In genomic region chr2:46276652-46277051, GRCh38 we compare ENCODE assay signal across 11 cellular contexts. TPM values are rescaled to one million over a fixed set of nuclear protein-coding genes. Genes with fewer than 3 reads are reported as not detected.
A peak's percentile ranks its signal among the peaks of the same experiment; 100 is the strongest.
DNase-seq lines count a peak whose midpoint lies in the region; ATAC-seq, FAIRE-seq and TF ChIP-seq lines count a peak whose summit lies in the region.
"Had no signal": no experiment of that assay in that cellular context is flagged by ENCODE, and none has a peak within 500 bp of the region (broad histone marks: within the 10 kb centered on the region; RNA-seq: fewer than 3 reads in every experiment).

No MANE protein-coding gene starts in this region.

- CTCF ChIA-PET in A549 (lab: Yijun Ruan, JAX) = interaction anchor here (0.9 to 1.9 kb wide), 10 partner anchors 9 to 265 kb away, joined by 3 to 7 read pairs (median 6); no protein-coding TSS in a partner anchor
- CTCF ChIA-PET in GM12878 (lab: Yijun Ruan, JAX) = interaction anchor here (1.1 to 2.7 kb wide), 3 partner anchors 18 to 198 kb away, joined by 3 to 8 read pairs (median 3); no protein-coding TSS in a partner anchor

- TF ChIP-seq EP300 in A549 (IDR thresholded peaks at IDR 0.05) (no peak), GM12878 (IDR thresholded peaks at IDR 0.05; ENCODE audit: borderline replicate concordance in 1 of 2, control insufficient read depth in 1 of 2, low read depth in 2 of 2, low read length in 2 of 2) (no peak)

- H4K20me1 ChIP-seq in GM12878 (ENCODE audit: control insufficient read depth, insufficient read depth) = no peaks in the 10 kb centered on the region

- TF ChIP-seq CTCF in A549 (IDR thresholded peaks at IDR 0.05) (peak; percentile 28; the same call in 2 of the 3 replicates), GM12878 (IDR thresholded peaks at IDR 0.05 in 2 of 3, conservative IDR thresholded peaks at IDR 0.05 in 1 of 3; ENCODE audit: control insufficient read depth in 2 of 3, extremely low read depth in 1 of 3, insufficient read depth in 1 of 3, low read depth in 3 of 3, low read length in 3 of 3) (no peak)

- FAIRE-seq in A549 (lab: Jason Lieb, UNC) (no peak), GM12878 (lab: Jason Lieb, UNC) (no peak)

- H3K4me1 ChIP-seq in A549 = peaks cover 29% of the 10 kb centered on the region
- no peaks in the 10 kb centered on the region for H3K4me1 ChIP-seq in GM12878 (ENCODE audit: control insufficient read depth, insufficient read depth, low read length)

- TF ChIP-seq RAD21 in A549 (conservative IDR thresholded peaks at IDR 0.05 in 1 of 2, IDR thresholded peaks at IDR 0.05 in 1 of 2) = peak in 1 of 2 experiments; percentile 40; a peak in 2 of 5 replicates
- TF ChIP-seq RAD21 in GM12878 (IDR thresholded peaks at IDR 0.05; ENCODE audit: insufficient read depth, low read depth, low read length) = no peak

- POLR2A ChIA-PET in A549 (lab: Yijun Ruan, JAX) (no interaction called here), GM12878 (lab: Charles Lee) (interaction anchor here (1.0 to 1.1 kb wide), 2 partner anchors 21 to 37 kb away, joined by 3 read pairs; partner anchors contain the start of gene EPAS1)

- BruUV-seq in GM12878 (replicated peaks; lab: Mats Ljungman, UMichigan) = no TSS peak

- H3K9me3 ChIP-seq in A549 (no peaks in the 10 kb centered on the region), GM12878 (replicated peaks; ENCODE audit: control insufficient read depth, insufficient read depth, low read length) (no peaks in the 10 kb centered on the region)

- no peaks in the 10 kb centered on the region for H3K79me2 ChIP-seq in GM12878 (ENCODE audit: control insufficient read depth, insufficient read depth, low read length)

- H3K4me2 ChIP-seq in A549 = no peak overlapping the region
- H3K4me2 ChIP-seq in GM12878 (ENCODE audit: control insufficient read depth, insufficient read depth) = no peak overlapping the region

- TF ChIP-seq POLR2A in A549 (IDR thresholded peaks at IDR 0.05; ENCODE audit: low read length) (no peak), GM12878 (IDR thresholded peaks at IDR 0.05; ENCODE audit: low read depth, low read length) (no peak)

- intact Hi-C loops in GM12878 (cut with micrococcal nuclease; ENCODE audit: unreplicated experiment) = no loop called here

- SMC1A ChIA-PET in GM12878 (lab: Charles Lee; ENCODE audit: uncharacterized antibody, unreplicated experiment) = interaction anchor here (0.7 to 2.0 kb wide), 3 partner anchors 30 to 272 kb away, joined by 3 to 7 read pairs (median 3); no protein-coding TSS in a partner anchor

- H3K27ac ChIP-seq in A549 = peak overlapping the region in 1 of 2 experiments; percentile 1; a peak in 1 of 6 replicates
- no peak overlapping the region for H3K27ac ChIP-seq in GM12878 (ENCODE audit: control insufficient read depth, insufficient read depth)
- H3K27ac ChIP-seq: epithelial cell of prostate had no signal

- ATAC-seq in A549 (peak; percentile 85 to 94), GM12878 (peak; percentile 44; the same call in 2 of the 3 replicates)

- DNase-seq in A549 (ENCODE audit: low read depth in 1 of 2, low spot score in 1 of 2) (peak; percentile 33 to 36), H7 (peak; percentile 39), GM12878 (ENCODE audit: low read depth, low spot score) (no peak), left kidney (ENCODE audit: low read depth, low spot score) (peak; percentile 87), mucosa of gallbladder (ENCODE audit: low spot score) (no peak), NCI-H524 treated with DMSO at 0.1 percent for 48 hours (lab: John Stamatoyannopoulos, UW) (no peak), NCI-H1417 (lab: John Stamatoyannopoulos, UW) (no peak)
- no peak for DNase-seq in activated T-cell treated with anti-CD3 and anti-CD28 coated beads, Interleukin-2, amount 50 U/mL, for 1 hour
- DNase-seq: activated effector memory CD4-positive, alpha-beta T cell treated with anti-CD3 and anti-CD28 coated beads, Interleukin-2, amount 50 U/mL, for 16 hours; NCI-H510A had no signal

- H2AFZ ChIP-seq in GM12878 (ENCODE audit: control insufficient read depth, low read depth, low read length) = no peak overlapping the region

- WGBS in A549 (ENCODE audit: missing lambda C conversion rate) = 52% methylated on average over 3 of the region's 3 CpGs
- 13% methylated on average over 3 of the region's 3 CpGs for WGBS in GM12878 (ENCODE audit: insufficient coverage, insufficient replicate concordance, low lambda C conversion rate, missing lambda C conversion rate)

- H3K9ac ChIP-seq in GM12878 (ENCODE audit: control insufficient read depth, insufficient read depth, low read length) = no peak overlapping the region

- RAD21 ChIA-PET in GM12878 (lab: Charles Lee; ENCODE audit: unreplicated experiment) = no interaction called here

- H3K27me3 ChIP-seq in H7 (ENCODE audit: control insufficient read depth, insufficient read depth, low read length) (no peaks in the 10 kb centered on the region; the same call in 1 of the 2 replicates), GM12878 (replicated peaks in 1 of 2; ENCODE audit: control insufficient read depth in 2 of 2, insufficient read depth in 2 of 2, low read length in 1 of 2) (no peaks in the 10 kb centered on the region; a peak in 1 of 4 replicates)

- no peak overlapping the region for H3K4me3 ChIP-seq in A549
- H3K4me3 ChIP-seq in H7 (ENCODE audit: insufficient read depth, low read depth, low read length) = no peak overlapping the region
- no peak overlapping the region for H3K4me3 ChIP-seq in GM12878

- in situ Hi-C loops in GM12878 (cut with MboI) = no loop called here

- no peaks in the 10 kb centered on the region for H3K36me3 ChIP-seq in H7 (replicated peaks; ENCODE audit: control insufficient read depth, insufficient read depth, low read length)
- no peaks in the 10 kb centered on the region for H3K36me3 ChIP-seq in GM12878 (ENCODE audit: control insufficient read depth in 2 of 2, insufficient read depth in 2 of 2, low read length in 1 of 2)

TF ChIP-seq in A549, 52 proteins besides CTCF, POLR2A, EP300 and RAD21:
- TF ChIP-seq HEYL (CRISPR knock-in tag; IDR thresholded peaks at IDR 0.05) (no peak), FOXS1 (CRISPR knock-in tag; IDR thresholded peaks at IDR 0.05) (no peak), HMGXB4 (CRISPR knock-in tag; IDR thresholded peaks at IDR 0.05; ENCODE audit: borderline replicate concordance) (no peak), KDM5A (IDR thresholded peaks at IDR 0.05) (no peak)

TF ChIP-seq in GM12878, 131 proteins besides CTCF, POLR2A, EP300 and RAD21 (continues in another document):
- TF ChIP-seq MTA3 (IDR thresholded peaks at IDR 0.05; ENCODE audit: borderline replicate concordance, low read length) = no peak
- no peak for TF ChIP-seq ASH2L (IDR thresholded peaks at IDR 0.05; ENCODE audit: borderline replicate concordance, low read depth)
- TF ChIP-seq SKIL (IDR thresholded peaks at IDR 0.05; ENCODE audit: low read depth, poor library complexity, severe bottlenecking) = no peak

RNA-seq across cellular contexts. Expression of gene EPAS1, which starts 20.6 kb away (rescaled TPM):
- polyA plus RNA-seq in A549 (2011; rRNA removed) (143 and 150 TPM in 2 replicates), A549 (2017; fragmentation: RNase III; extraction: RNeasy Plus Mini Kit Qiagen cat#74134 plus additional on column Dnase treatment) (111 to 128 TPM (median 122 TPM) in 3 replicates), GM12878 (2011; rRNA removed) (7.0 and 22.0 TPM in 2 replicates), GM12878 (2014; fragmentation: Illumina TruSeq; extraction: Trizol) (0.95 and 1.3 TPM in 2 replicates), GM12878 (2014; fragmentation: Nextera tagmentation; extraction: Ambion mirVana) (under 1 TPM in 1 of 2 experiments, not detected in 1; 0.11 TPM), GM12878 (2014; rRNA removed) (0.69 and 1.3 TPM in 2 replicates), GM12878 (2016; fragmentation: Nextera tagmentation; extraction: Ambion mirVana) (under 1 TPM; 0.23 to 0.62 TPM)
- 60.3 and 78.5 TPM in 2 replicates for polyA plus RNA-seq in A549 (2012; cell fraction: cytosol; rRNA removed)
- polyA plus RNA-seq in A549 (2012; cell fraction: nucleus; rRNA removed) = 106 and 115 TPM in 2 replicates
- polyA minus RNA-seq in A549 (2011; rRNA and poly(A)+ RNA removed) = 174 and 229 TPM in 2 replicates
- 0.94 and 2.2 TPM in 2 replicates for total RNA-seq in H7 (2014; rRNA removed; shearing (Covaris generic))
- total RNA-seq in GM12878 (2013; cell fraction: nucleolus; rRNA removed) = 17.2 and 18.5 TPM in 2 replicates
- total RNA-seq in GM12878 (2014; rRNA removed) (1.3 and 1.5 TPM in 2 replicates), GM12878 (2014; rRNA removed; fragmentation: Illumina TruSeq; extraction: Trizol) (0.18 and 0.51 TPM in 2 replicates), GM12878 (2021) (1.5 and 2.5 TPM in 2 replicates), mucosa of gallbladder (221 TPM)
- 0.07 TPM for polyA plus RNA-seq in GM12878 (2011; ENCODE audit: low read depth)
- polyA plus RNA-seq in GM12878 (2011; cell fraction: cytosol; rRNA removed) = 7.8 and 12.6 TPM in 2 replicates
- polyA plus RNA-seq in GM12878 (2011; cell fraction: nucleus; rRNA removed) = 25.0 and 34.5 TPM in 2 replicates
- 0.30 and 0.76 TPM in 2 replicates for polyA plus RNA-seq in GM12878 (2012)
- 13.5 and 20.9 TPM in 2 replicates for polyA minus RNA-seq in GM12878 (2011; rRNA and poly(A)+ RNA removed)
- polyA minus RNA-seq in GM12878 (2011; cell fraction: cytosol; rRNA and poly(A)+ RNA removed) = 13.9 and 15.5 TPM in 2 replicates
- polyA minus RNA-seq in GM12878 (2011; cell fraction: nucleus; rRNA and poly(A)+ RNA removed) = 15.7 and 27.0 TPM in 2 replicates

Comparison
In these comparisons a context has a peak if more than half of its experiments do, and no peak if none do; other contexts are left out.
1. DNase-seq: peak in A549 (2 of 2), H7 (single experiment) and left kidney (single experiment); none in GM12878 (single experiment), mucosa of gallbladder (single experiment), activated T-cell treated with anti-CD3 and anti-CD28 coated beads, Interleukin-2, amount 50 U/mL, for 1 hour (single experiment), NCI-H524 treated with DMSO at 0.1 percent for 48 hours (single experiment) and NCI-H1417 (0 of 3).
2. RNA of gene EPAS1, which starts 20.6 kb away (total RNA-seq): 221 TPM in mucosa of gallbladder (single experiment); 0.18 to 18.5 TPM in GM12878 and 0.94 to 2.2 TPM in H7; every median in the first group is over 10 times any median in the second.
3. Of the 24 proteins assayed by ChIP-seq in both GM12878 and A549: peak only in GM12878: none; only in A549: CTCF; in both: none; in neither: 22; mixed calls (peak in some experiments, not most) for 1.